23 cellular contexts compared by ENCODE assay signal in genomic region chr3:123397050-123397590, GRCh38. TPM values are rescaled to one million over a fixed set of nuclear protein-coding genes. Genes with fewer than 3 reads are reported as not detected.
A peak's percentile ranks its signal among the peaks of the same experiment; 100 is the strongest.
DNase-seq lines count a peak whose midpoint lies in the region; ATAC-seq and TF ChIP-seq lines count a peak whose summit lies in the region.
"Had no signal": no experiment of that assay in that cellular context is flagged by ENCODE, and none has a peak within 500 bp of the region (broad histone marks: within the 10 kb centered on the region; RNA-seq: fewer than 3 reads in every experiment).

No MANE protein-coding gene starts in this region.

- H3K4me1 ChIP-seq in Panc1 (ENCODE audit: control insufficient read depth, insufficient read depth, low read length) (no peaks in the 10 kb centered on the region), spleen (peaks cover 0 to 23% (median 4%) of the 10 kb centered on the region in 6 donors), body of pancreas (peaks cover 34% of the 10 kb centered on the region)

- ATAC-seq in Panc1 (peak; percentile 39; the same call in 1 of the 2 replicates), esophagus mucosa (peak; percentile 17), left colon (peak; percentile 17), body of pancreas (no peak)
- ATAC-seq: activated naive CD4-positive, alpha-beta T cell treated with anti-CD3 and anti-CD28 coated beads, Interleukin-2, amount 50 U/mL, for 72 hours had no signal

- CTCF ChIA-PET in Panc1 (lab: Charles Lee) = no interaction called here

- H3K36me3 ChIP-seq in Panc1 (ENCODE audit: control insufficient read depth, insufficient read depth, low read length) (no peaks in the 10 kb centered on the region; the same call in 1 of the 2 replicates), spleen (no peaks in the 10 kb centered on the region), body of pancreas (replicated peaks in 1 of 2; ENCODE audit: insufficient read depth in 1 of 2, low read depth in 2 of 2) (no peaks in the 10 kb centered on the region)

- H3K9me3 ChIP-seq in Panc1 (ENCODE audit: control insufficient read depth, insufficient read depth, low read depth, low read length) = no peaks in the 10 kb centered on the region
- H3K9me3 ChIP-seq in spleen = no peaks in the 10 kb centered on the region
- H3K9me3 ChIP-seq in body of pancreas = no peaks in the 10 kb centered on the region

- no peak overlapping the region for H3K27ac ChIP-seq in Panc1 (ENCODE audit: low read length)
- H3K27ac ChIP-seq in spleen = peak overlapping the region in 5 of 8 donors; percentile 14 to 48 (median 36)
- H3K27ac ChIP-seq in body of pancreas = peak overlapping the region in 2 of 4 donors; percentile 29 to 49
- H3K27ac ChIP-seq: C4-2B, GM23248 had no signal

- in situ Hi-C loops in Panc1 (cut with HindIII; ENCODE audit: low pct_unique_long_range_greater_than_20kb, low sequenced_read_pairs) = no loop called here

- BruUV-seq in Panc1 (replicated peaks; lab: Mats Ljungman, UMichigan) = no TSS peak

- POLR2A ChIA-PET in Panc1 (lab: Charles Lee) = no interaction called here

- TF ChIP-seq POLR2A in spleen (IDR thresholded peaks at IDR 0.05) (no peak), body of pancreas (IDR thresholded peaks at IDR 0.05) (no peak)

- 83 to 94% (median 89%) methylated on average over 5 of the region's 5 CpGs for WGBS in spleen, 5 donors
- 87% methylated on average over 5 of the region's 5 CpGs for WGBS in body of pancreas, 2 donors

- intact Hi-C loops in Panc1 (cut with micrococcal nuclease; ENCODE audit: unreplicated experiment) = no loop called here
- intact Hi-C loops in left colon (cut with DNase I, micrococcal nuclease) = no loop called here
- intact Hi-C loops in spleen (cut with DNase I; ENCODE audit: low total_unique reads) = no loop called here
- intact Hi-C loops in body of pancreas (cut with DNase I) = no loop called here

- TF ChIP-seq CTCF in Panc1 (IDR thresholded peaks at IDR 0.05) = no peak
- TF ChIP-seq CTCF in spleen (IDR thresholded peaks at IDR 0.05 in 8 of 11, conservative IDR thresholded peaks at IDR 0.05 in 3 of 11) = no peak
- no peak for TF ChIP-seq CTCF in body of pancreas (IDR thresholded peaks at IDR 0.05)

- H3K4me3 ChIP-seq in Panc1 (ENCODE audit: low read depth in 2 of 2, low read length in 2 of 2) (no peak overlapping the region), spleen (no peak overlapping the region), body of pancreas (no peak overlapping the region)
- H3K4me3 ChIP-seq: GM23248 had no signal

- DNase-seq in Panc1 (ENCODE audit: low read depth, low spot score) = no peak
- DNase-seq in left colon = no peak
- peak; percentile 45 for DNase-seq in spleen
- DNase-seq in body of pancreas = no peak
- no peak for DNase-seq in NCI-H748 treated with DMSO at 0.1 percent for 48 hours (lab: John Stamatoyannopoulos, UW)
- no peak for DNase-seq in activated naive CD4-positive, alpha-beta T cell treated with Interleukin-2 at 50 U/mL for 16 hours
- DNase-seq in mucosa of gallbladder (ENCODE audit: low spot score) = no peak
- DNase-seq: ACHN; activated CD4-positive, alpha-beta T cell treated with anti-CD3 and anti-CD28 coated beads, Interleukin-2, amount 10 ng/mL, durations not matched to agents 24 days and 14 days; effector CD4-positive, alpha-beta T cell; EL; GM23248; KG1; NCI-H146; NCI-H524 treated with DMSO at 0.1 percent for 48 hours; SHP77 treated with DMSO at 0.1 percent for 48 hours; stimulated activated CD4-positive, alpha-beta T cell treated with anti-CD3 and anti-CD28 coated beads, Interleukin-12 subunit alpha, Interleukin-12 subunit beta, amount 100 ng/mL, for 4 hours had no signal

- H3K27me3 ChIP-seq in Panc1 (ENCODE audit: control insufficient read depth, insufficient read depth, low read length) (peaks cover 24% of the 10 kb centered on the region), spleen (replicated peaks in 1 of 7) (peaks cover 0 to 46% (median 0%) of the 10 kb centered on the region in 7 donors), body of pancreas (peaks cover 0 to 3% of the 10 kb centered on the region in 2 donors)

RNA-seq across cellular contexts. Expression of gene ADCY5, which starts 51.8 kb away (rescaled TPM):
- total RNA-seq in Panc1 (2021; ENCODE audit: unreplicated experiment) (1.4 TPM), esophagus mucosa (2.7 TPM), left colon (10 to 100 TPM in 1 of 2 donors, 1 to 10 TPM in 1; 4.5 to 17.4 TPM), spleen (10 to 100 TPM in 6 of 7 donors, 1 to 10 TPM in 1; 9.5 to 20.6 (median 13.8) TPM), body of pancreas (10 to 100 TPM; 10.6 to 18.8 TPM), mucosa of gallbladder (25.8 TPM)
- polyA plus RNA-seq in Panc1 (2012; ENCODE audit: insufficient read length) = 2.5 TPM
- polyA plus RNA-seq in spleen = 1 to 10 TPM; 1.7 to 3.7 (median 2.0) TPM
- total RNA-seq: activated CD4-positive, alpha-beta T cell treated with anti-CD3 and anti-CD28 coated beads, Interleukin-2, amount 10 ng/mL, durations not matched to agents 24 days and 14 days; activated naive CD4-positive, alpha-beta T cell treated with anti-CD3 and anti-CD28 coated beads, Interleukin-2, amount 50 U/mL, for 72 hours; activated T-helper 1 cell treated with anti-CD3 and anti-CD28 coated beads, Interleukin-12 subunit alpha, Interleukin-12 subunit beta, Interleukin-2, Interleukin-4 antibody, amounts not matched to agents 30 ng/mL and 10 ng/mL and 1 ng/mL, durations not matched to agents 14 hours and 24 hours and 36 hours; glomerular endothelial cell; T-helper 1 cell treated with Interleukin-12 subunit alpha and Interleukin-12 subunit beta and Interleukin-4 antibody, amounts not matched to agents 30 ng/mL and 1 ng/mL, for 36 hours had no signal
